23 cellular contexts compared by ENCODE assay signal in genomic region chr10:118080817-118081216, GRCh38. TPM values are rescaled to one million over a fixed set of nuclear protein-coding genes. Genes with fewer than 3 reads are reported as not detected.
DNase-seq lines count a peak whose midpoint lies in the region; ATAC-seq, FAIRE-seq and TF ChIP-seq lines count a peak whose summit lies in the region.
"Had no signal": no experiment of that assay in that cellular context is flagged by ENCODE, and none has a peak within 500 bp of the region (broad histone marks: within the 10 kb centered on the region; RNA-seq: fewer than 3 reads in every experiment).

No MANE protein-coding gene starts in this region.

- no peak overlapping the region for H3K4me2 ChIP-seq in HepG2 (ENCODE audit: low read depth, low read length)
- no peak overlapping the region for H3K4me2 ChIP-seq in H9 (ENCODE audit: insufficient read depth, insufficient read length, low read length)
- H3K4me2 ChIP-seq: BLaER1 had no signal

- no peak overlapping the region for H2BK120ac ChIP-seq in H9 (ENCODE audit: low read depth, low read length, poor library complexity, severe bottlenecking)

- no peak overlapping the region for H2BK5ac ChIP-seq in H9 (ENCODE audit: insufficient read length, low read length)

- no peaks in the 10 kb centered on the region for H4K20me1 ChIP-seq in HepG2 (ENCODE audit: insufficient read depth, low read length)
- H4K20me1 ChIP-seq in H9 (ENCODE audit: control insufficient read depth, insufficient read depth, insufficient read length) = no peaks in the 10 kb centered on the region
- H4K20me1 ChIP-seq: BLaER1 had no signal

- no peak overlapping the region for H2AK5ac ChIP-seq in H9 (ENCODE audit: insufficient read length, low read length)

- H3K9ac ChIP-seq in HepG2 (ENCODE audit: insufficient read depth, low read depth, low read length) (no peak overlapping the region), H9 (ENCODE audit: extremely low read depth, insufficient read length, low read length) (no peak overlapping the region)
- H3K9ac ChIP-seq: BLaER1 had no signal

- WGBS in HepG2 (ENCODE audit: low lambda C conversion rate) = 1% methylated on average over 4 of the region's 4 CpGs
- WGBS in right lobe of liver (ENCODE audit: insufficient coverage, low coverage, low lambda C conversion rate, missing lambda C conversion rate) = 43% methylated on average over 4 of the region's 4 CpGs
- no CpG with 5 or more reads among the region's 4 CpGs for whole genome bisulfite sequencing in H9 (ENCODE audit: extremely low coverage, insufficient read length, low lambda C conversion rate)
- WGBS in lower leg skin, 2 donors = 89 to 92% methylated on average over 4 of the region's 4 CpGs

- H3K4me1 Mint-ChIP-seq in H9 = no peaks in the 10 kb centered on the region
- H3K4me1 Mint-ChIP-seq: CD4-positive, alpha-beta memory T cell; CD8-positive, alpha-beta memory T cell had no signal

- H3K14ac ChIP-seq in H9 (ENCODE audit: insufficient read depth, low read length) = no peak overlapping the region

- H3K36me3 ChIP-seq in HepG2 (replicated peaks in 1 of 2; ENCODE audit: control insufficient read depth in 1 of 2, insufficient read depth in 2 of 2, low read length in 2 of 2) (no peaks in the 10 kb centered on the region), right lobe of liver (no peaks in the 10 kb centered on the region)
- H3K36me3 ChIP-seq: BE2C, BLaER1 had no signal

- peak overlapping the region; percentile 59 for H2BK12ac ChIP-seq in H9 (ENCODE audit: insufficient read length, low read depth, low read length)

- BruUV-seq in HepG2 (replicated peaks; lab: Mats Ljungman, UMichigan) = no TSS peak

- no peak overlapping the region for H3K56ac ChIP-seq in H9 (ENCODE audit: insufficient read length, low read depth, low read length)

- no peak overlapping the region for H3K27ac ChIP-seq in HepG2 (ENCODE audit: extremely low read length, insufficient read depth, low read length)
- H3K27ac ChIP-seq in right lobe of liver = no peak overlapping the region
- H3K27ac ChIP-seq in H9 (ENCODE audit: insufficient read length, low read depth, low read length) = no peak overlapping the region
- H3K27ac ChIP-seq: 22Rv1, BLaER1, C4-2B had no signal

- no peak for FAIRE-seq in HepG2 (lab: Jason Lieb, UNC)
- FAIRE-seq: GM12892, GM18507 had no signal

- TF ChIP-seq EP300 in HepG2 (IDR thresholded peaks at IDR 0.05; ENCODE audit: low read depth in 2 of 2, low read length in 2 of 2) (no peak), HepG2 (CRISPR knock-in tag; IDR thresholded peaks at IDR 0.05; ENCODE audit: borderline replicate concordance) (no peak)

- no peak overlapping the region for H3K27ac Mint-ChIP-seq in H9
- H3K27ac Mint-ChIP-seq: CD4-positive, alpha-beta memory T cell; CD8-positive, alpha-beta memory T cell had no signal

- no peak overlapping the region for H4K8ac ChIP-seq in H9 (replicated peaks; ENCODE audit: insufficient read length, low read depth, low read length)

- H3K4me3 ChIP-seq in HepG2 (replicated peaks in 1 of 3; ENCODE audit: insufficient read depth in 1 of 3, low read depth in 2 of 3, low read length in 3 of 3) = no peak overlapping the region
- no peak overlapping the region for H3K4me3 ChIP-seq in right lobe of liver
- no peak overlapping the region for H3K4me3 ChIP-seq in lower leg skin (ENCODE audit: low read depth, poor library complexity, severe bottlenecking)
- H3K4me3 ChIP-seq: BLaER1, GM12878 had no signal

- H3K79me2 ChIP-seq in HepG2 (ENCODE audit: insufficient read depth, low read length) = no peaks in the 10 kb centered on the region
- H3K79me2 ChIP-seq in H9 (ENCODE audit: insufficient read depth, low read length) = no peaks in the 10 kb centered on the region

- no peak overlapping the region for H3K4ac ChIP-seq in H9 (ENCODE audit: low read depth, low read length)

- H3K27me3 ChIP-seq in HepG2 (ENCODE audit: control insufficient read depth in 1 of 2, insufficient read depth in 2 of 2, low read length in 2 of 2) = no peaks in the 10 kb centered on the region; a peak in 1 of 5 replicates
- no peaks in the 10 kb centered on the region for H3K27me3 ChIP-seq in right lobe of liver
- no peaks in the 10 kb centered on the region for H3K27me3 ChIP-seq in H9 (ENCODE audit: insufficient read depth, low read length)
- H3K27me3 ChIP-seq: BE2C, BLaER1 had no signal

- H4K5ac ChIP-seq in H9 (ENCODE audit: insufficient read length, low read depth, low read length) = no peak overlapping the region

- H3K23me2 ChIP-seq in H9 (ENCODE audit: insufficient read length, low read depth, low read length, poor library complexity, severe bottlenecking) = no peaks in the 10 kb centered on the region

- POLR2A ChIA-PET in HepG2 (lab: Yijun Ruan, JAX) = no interaction called here

- H2AFZ ChIP-seq in HepG2 (ENCODE audit: low read length) = no peak overlapping the region
- H2AFZ ChIP-seq in H9 (ENCODE audit: low read length) = no peak overlapping the region

- intact Hi-C loops in HepG2 (cut with micrococcal nuclease; ENCODE audit: unreplicated experiment) = no loop called here
- intact Hi-C loops in right lobe of liver (cut with DNase I) = no loop called here
- intact Hi-C loops in lower leg skin (cut with DNase I; ENCODE audit: low total_unique reads) = no loop called here

- H3K36me3 Mint-ChIP-seq in H9 (ENCODE audit: insufficient read depth in 1 of 3, low read depth in 3 of 3) = no peaks in the 10 kb centered on the region; a peak in 2 of 7 replicates
- H3K36me3 Mint-ChIP-seq: CD4-positive, alpha-beta memory T cell had no signal

- no peak overlapping the region for H3K23ac ChIP-seq in H9 (ENCODE audit: insufficient read length, low read depth, low read length)

- H2BK20ac ChIP-seq in H9 (ENCODE audit: low read depth, low read length, poor library complexity, severe bottlenecking) = no peak overlapping the region

- H2BK15ac ChIP-seq in H9 (ENCODE audit: low read depth, low read length) = no peak overlapping the region

- H3K18ac ChIP-seq in H9 (ENCODE audit: insufficient read length, low read depth, low read length) = no peak overlapping the region

- H3K4me1 ChIP-seq in HepG2 (ENCODE audit: insufficient read depth, low read length) = no peaks in the 10 kb centered on the region
- H3K4me1 ChIP-seq in right lobe of liver = no peaks in the 10 kb centered on the region
- no peaks in the 10 kb centered on the region for H3K4me1 ChIP-seq in H9 (ENCODE audit: insufficient read depth, low read length)
- H3K4me1 ChIP-seq: BE2C, BLaER1 had no signal

- in situ Hi-C loops in HepG2 (cut with HindIII; ENCODE audit: extremely low pct_ligation_motif_present, low pct_unique_long_range_greater_than_20kb) = no loop called here

- TF ChIP-seq RAD21 in HepG2 (CRISPR knock-in tag; IDR thresholded peaks at IDR 0.05) = no peak

- no peaks in the 10 kb centered on the region for H3K79me1 ChIP-seq in H9 (ENCODE audit: insufficient read depth, low read depth, low read length, poor library complexity, severe bottlenecking)

- H3K4me3 Mint-ChIP-seq in H9 = no peak overlapping the region
- H3K4me3 Mint-ChIP-seq: CD4-positive, alpha-beta memory T cell; CD8-positive, alpha-beta memory T cell had no signal

- H3K9me3 Mint-ChIP-seq in H9 = peaks cover 0 to 11% of the 10 kb centered on the region in 2 experiments; a peak in 3 of 5 replicates

- TF ChIP-seq CTCF in HepG2 (CRISPR knock-in tag; IDR thresholded peaks at IDR 0.05) (no peak), right lobe of liver (IDR thresholded peaks at IDR 0.05) (no peak), H9 (conservative IDR thresholded peaks at IDR 0.05) (no peak), lower leg skin (IDR thresholded peaks at IDR 0.05) (no peak)

- no peaks in the 10 kb centered on the region for H3K9me3 ChIP-seq in HepG2 (ENCODE audit: low read length)
- H3K9me3 ChIP-seq in right lobe of liver = no peaks in the 10 kb centered on the region
- no peaks in the 10 kb centered on the region for H3K9me3 ChIP-seq in H9 (ENCODE audit: control insufficient read depth, low read depth, low read length)
- H3K9me3 ChIP-seq: BE2C, BLaER1 had no signal

- TF ChIP-seq POLR2A in HepG2 (IDR thresholded peaks at IDR 0.05; ENCODE audit: insufficient read depth in 1 of 2, low read depth in 2 of 2, low read length in 2 of 2) = no peak
- TF ChIP-seq POLR2A in right lobe of liver (IDR thresholded peaks at IDR 0.05) = no peak
- no peak for TF ChIP-seq POLR2A in lower leg skin (IDR thresholded peaks at IDR 0.05)

- ATAC-seq in HepG2 = no peak
- no peak for ATAC-seq in right lobe of liver
- ATAC-seq: GM12878 had no signal

- no peak overlapping the region for H3T11ph ChIP-seq in H9 (ENCODE audit: low read length)

- CTCF ChIA-PET in HepG2 (lab: Yijun Ruan, JAX; ENCODE audit: low intra/inter-chr PET ratio, low total read pairs) = no interaction called here

- no peaks in the 10 kb centered on the region for H3K27me3 Mint-ChIP-seq in H9 (ENCODE audit: low read depth)

- DNase-seq in HepG2 (ENCODE audit: low spot score) (no peak), right lobe of liver (no peak), H9 (no peak), lower leg skin (ENCODE audit: low spot score in 2 of 2) (no peak), NCI-H1105 treated with DMSO at 0.1 percent for 48 hours (lab: John Stamatoyannopoulos, UW) (no peak)
- DNase-seq: ACHN; BE2C; CD4-positive, alpha-beta memory T cell; CD8-positive, alpha-beta memory T cell; COR-L47; DMS 273 treated with DMSO at 0.1 percent for 48 hours; DMS153; DMS53; DMS79; DND-41; EL; GDM1 had no signal

- no peak overlapping the region for H4K91ac ChIP-seq in H9 (ENCODE audit: insufficient read length, low read depth, low read length)

RNA-seq across cellular contexts. Expression of gene RAB11FIP2, which starts 34.1 kb away (rescaled TPM):
- total RNA-seq in HepG2 (2016; rRNA removed; fragmentation: Illumina TruSeq; extraction: Trizol) (13.0 and 14.6 TPM in 2 replicates), right lobe of liver (10 to 100 TPM in 1 of 6 experiments, 1 to 10 TPM in 5; 5.3 to 14.3 (median 6.9) TPM), H9 (2021) (15.0 and 18.4 TPM in 2 replicates), lower leg skin (10 to 100 TPM in 3 of 4 donors, 1 to 10 TPM in 1; 7.3 to 18.2 (median 14.1) TPM)
- 5.5 and 6.4 TPM in 2 replicates for total RNA-seq in HepG2 (2016; cell fraction: cytosol; rRNA removed; fragmentation: Illumina TruSeq; extraction: Trizol; ENCODE audit: low read depth)
- total RNA-seq in HepG2 (2016; cell fraction: insoluble cytoplasmic fraction; rRNA removed; fragmentation: Illumina TruSeq; extraction: Trizol) = 10.3 and 10.8 TPM in 2 replicates
- 9.4 and 11.7 TPM in 2 replicates for total RNA-seq in HepG2 (2016; cell fraction: membrane; rRNA removed; fragmentation: Illumina TruSeq; extraction: Trizol)
- total RNA-seq in HepG2 (2016; cell fraction: nucleus; rRNA removed; fragmentation: Illumina TruSeq; extraction: Trizol) = 25.8 and 26.1 TPM in 2 replicates
- polyA plus RNA-seq in HepG2 (2011; rRNA removed) = 3.5 and 4.7 TPM in 2 replicates
- polyA plus RNA-seq in HepG2 (2011; cell fraction: cytosol; rRNA removed) = 1.2 and 2.2 TPM in 2 replicates
- 1.9 and 3.3 TPM in 2 replicates for polyA plus RNA-seq in HepG2 (2011; cell fraction: nucleus; rRNA removed)
- polyA plus RNA-seq in HepG2 (2012) = 4.5 and 4.8 TPM in 2 replicates
- polyA plus RNA-seq in HepG2 (2016; cell fraction: cytosol; fragmentation: Illumina TruSeq; extraction: Trizol; ENCODE audit: low read depth) = 0.17 and 0.28 TPM in 2 replicates
- polyA plus RNA-seq in HepG2 (2016; cell fraction: insoluble cytoplasmic fraction; fragmentation: Illumina TruSeq; extraction: Trizol; ENCODE audit: low read depth) = 7.7 and 7.8 TPM in 2 replicates
- polyA plus RNA-seq in HepG2 (2016; cell fraction: membrane; fragmentation: Illumina TruSeq; extraction: Trizol; ENCODE audit: low read depth) = 1.8 and 2.2 TPM in 2 replicates
- polyA plus RNA-seq in HepG2 (2016; cell fraction: nucleus; fragmentation: Illumina TruSeq; extraction: Trizol; ENCODE audit: insufficient read depth, low read depth) = 8.7 and 13.1 TPM in 2 replicates
- 1.3 and 5.5 TPM in 2 replicates for polyA minus RNA-seq in HepG2 (2011; rRNA and poly(A)+ RNA removed; ENCODE audit: low replicate concordance)
- polyA minus RNA-seq in HepG2 (2011; cell fraction: cytosol; rRNA and poly(A)+ RNA removed) = 5.5 and 6.7 TPM in 2 replicates
- polyA minus RNA-seq in HepG2 (2011; cell fraction: nucleus; rRNA and poly(A)+ RNA removed) = 31.2 and 39.4 TPM in 2 replicates
